Comparison of ENCODE assay signal across 1 cellular context in the genomic region with DNA sequence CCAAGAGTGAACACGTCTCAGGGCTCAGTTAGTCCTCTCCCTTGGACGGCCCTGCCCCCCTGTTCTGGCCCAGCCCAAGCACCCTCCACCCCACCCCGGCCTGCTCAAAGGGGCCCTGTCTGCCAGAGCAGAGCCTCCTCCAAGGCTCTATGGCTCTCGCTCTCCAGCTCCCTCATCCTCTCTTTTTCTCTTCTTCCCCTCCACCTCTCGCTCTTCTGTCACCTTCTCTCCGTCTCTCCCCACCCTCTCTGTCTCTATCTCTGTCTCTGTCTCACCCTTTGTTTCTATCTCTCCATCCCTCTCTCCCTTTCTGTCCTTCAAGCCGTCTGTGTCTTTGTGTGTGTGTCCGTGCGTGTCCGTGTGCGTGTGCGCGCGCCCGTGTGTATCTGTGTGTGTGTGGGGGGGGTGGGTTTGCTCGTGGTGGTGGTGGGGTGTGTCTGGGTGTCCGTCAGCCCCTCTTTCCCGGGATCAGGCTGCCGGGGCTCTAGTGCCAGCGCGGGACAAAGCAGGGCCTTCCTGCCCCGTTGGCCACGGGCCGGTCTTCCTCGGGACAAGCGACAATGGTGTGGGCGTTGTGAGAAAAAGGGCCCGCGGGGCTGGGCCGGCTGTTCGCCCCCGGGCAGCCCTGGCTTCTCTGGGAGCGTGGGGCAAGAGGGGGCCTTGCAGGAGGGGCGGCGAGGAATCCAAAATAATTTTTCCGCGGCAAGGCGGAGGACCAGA.
TF ChIP-seq lines count a peak whose summit lies in the region.

No MANE protein-coding gene starts in this region.

TF ChIP-seq in H1, 55 proteins besides CTCF, POLR2A, EP300 and RAD21:
- TF ChIP-seq, protein P1, sequence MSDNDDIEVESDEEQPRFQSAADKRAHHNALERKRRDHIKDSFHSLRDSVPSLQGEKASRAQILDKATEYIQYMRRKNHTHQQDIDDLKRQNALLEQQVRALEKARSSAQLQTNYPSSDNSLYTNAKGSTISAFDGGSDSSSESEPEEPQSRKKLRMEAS (IDR thresholded peaks at IDR 0.05): no peak
- TF ChIP-seq NANOG (IDR thresholded peaks at IDR 0.05; ENCODE audit: insufficient read depth, low read depth, low read length, poor library complexity, severe bottlenecking) (no peak), CHD1 (IDR thresholded peaks at IDR 0.05; ENCODE audit: low read depth, low read length) (no peak), EGR1 (IDR thresholded peaks at IDR 0.05; ENCODE audit: borderline replicate concordance, low read depth, low read length) (no peak), GTF2F1 (IDR thresholded peaks at IDR 0.05; ENCODE audit: borderline replicate concordance, low read depth, low read length) (no peak), RNF2 (IDR thresholded peaks at IDR 0.05; ENCODE audit: borderline replicate concordance, low read depth, low read length, missing control alignments, poor library complexity, severe bottlenecking) (peak; percentile 33), EZH2 (IDR thresholded peaks at IDR 0.05; ENCODE audit: low read depth, low read length, severe bottlenecking) (no peak), SIRT6 (IDR thresholded peaks at IDR 0.05; ENCODE audit: low read length) (no peak), SUZ12 (IDR thresholded peaks at IDR 0.05; ENCODE audit: low read length) (no peak)
TF ChIP-seq in H1: peak in this region for 1.
